In the genomic region with DNA sequence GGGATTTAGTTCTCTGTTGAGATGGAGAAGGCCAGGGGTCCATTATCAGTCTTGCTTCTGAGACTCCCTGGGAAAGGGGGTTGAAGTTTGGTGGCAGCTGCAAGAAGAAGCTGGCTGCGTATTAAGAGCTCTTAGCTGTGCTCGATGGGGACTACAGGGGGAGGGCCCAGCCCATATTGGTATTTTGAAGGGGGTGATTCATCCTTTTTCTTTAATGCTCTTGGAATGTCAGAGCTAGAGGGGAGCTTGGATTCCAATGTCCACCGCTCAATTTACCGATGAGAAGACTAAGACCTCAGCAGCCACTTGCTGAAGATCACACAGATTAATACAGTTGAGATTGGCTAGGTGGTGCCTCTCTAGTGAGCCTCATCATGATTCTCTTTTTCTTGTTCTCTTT, we compare ENCODE assay signal across 14 cellular contexts. TPM values are rescaled to one million over a fixed set of nuclear protein-coding genes. Genes with fewer than 3 reads are reported as not detected.
DNase-seq lines count a peak whose midpoint lies in the region; ATAC-seq, FAIRE-seq and TF ChIP-seq lines count a peak whose summit lies in the region.
"Had no signal": no experiment of that assay in that cellular context is flagged by ENCODE, and none has a peak within 500 bp of the region (broad histone marks: within the 10 kb centered on the region; RNA-seq: fewer than 3 reads in every experiment).

No MANE protein-coding gene starts in this region.

- CTCF ChIA-PET in CD8-positive, alpha-beta T cell (lab: Charles Lee) = interaction anchor here (0.8 to 2.0 kb wide), 8 partner anchors 29 to 182 kb away, joined by 3 to 6 read pairs (median 5); no protein-coding TSS in a partner anchor

- no peak for TF ChIP-seq CTCF in CD8-positive, alpha-beta T cell (IDR thresholded peaks at IDR 0.05)
- no peak for TF ChIP-seq CTCF in nephron (IDR thresholded peaks at IDR 0.05; ENCODE audit: unreplicated experiment in 3 of 3)

- H3K9me3 ChIP-seq in CD8-positive, alpha-beta T cell (ENCODE audit: low read length) = no peaks in the 10 kb centered on the region

- H3K27ac ChIP-seq in CD8-positive, alpha-beta T cell (ENCODE audit: low read depth, low read length) = peak overlapping the region; percentile 42

- no peak overlapping the region for H3K4me3 ChIP-seq in CD8-positive, alpha-beta T cell (ENCODE audit: low read depth, low read length)

- H3K4me1 Mint-ChIP-seq in CD8-positive, alpha-beta T cell (ENCODE audit: low read depth) = peaks cover 67% of the 10 kb centered on the region
- H3K4me1 Mint-ChIP-seq in activated naive CD8-positive, alpha-beta T cell (ENCODE audit: low read depth) = peaks cover 69% of the 10 kb centered on the region
- peaks cover 47% of the 10 kb centered on the region for H3K4me1 Mint-ChIP-seq in nephron

- peak overlapping the region; percentile 91 for H3K27ac Mint-ChIP-seq in CD8-positive, alpha-beta T cell
- H3K27ac Mint-ChIP-seq in activated naive CD8-positive, alpha-beta T cell = peak overlapping the region; percentile 80
- peak overlapping the region; percentile 71 to 96 (median 86) for H3K27ac Mint-ChIP-seq in nephron
- H3K27ac Mint-ChIP-seq: natural killer cell treated with Interleukin-12 subunit alpha and Interleukin-12 subunit beta and Interleukin-15 and Interleukin-18, amount 100 ng/mL, for 72 hours; T-helper 1 cell treated with Interleukin-12 subunit alpha and Interleukin-12 subunit beta and Interleukin-4 antibody, amounts not matched to agents 30 μg/mL and 1 μg/mL, for 36 hours had no signal

- peak; percentile 87 for FAIRE-seq in HTR-8/SVneo (lab: Jason Lieb, UNC)
- FAIRE-seq: bronchial epithelial cell, GM18507 had no signal

- POLR2A ChIA-PET in CD8-positive, alpha-beta T cell (lab: Charles Lee) = interaction anchor here (0.9 to 1.7 kb wide), 4 partner anchors 10 to 181 kb away, joined by 3 to 8 read pairs (median 4); no protein-coding TSS in a partner anchor

- H3K9me3 Mint-ChIP-seq in CD8-positive, alpha-beta T cell = no peaks in the 10 kb centered on the region
- no peaks in the 10 kb centered on the region for H3K9me3 Mint-ChIP-seq in activated naive CD8-positive, alpha-beta T cell (ENCODE audit: low read depth)
- no peaks in the 10 kb centered on the region for H3K9me3 Mint-ChIP-seq in nephron
- H3K9me3 Mint-ChIP-seq: natural killer cell treated with Interleukin-12 subunit alpha and Interleukin-12 subunit beta and Interleukin-15 and Interleukin-18, amount 100 ng/mL, for 72 hours; T-helper 1 cell treated with Interleukin-12 subunit alpha and Interleukin-12 subunit beta and Interleukin-4 antibody, amounts not matched to agents 30 μg/mL and 1 μg/mL, for 36 hours had no signal

- no peak for ATAC-seq in CD8-positive, alpha-beta T cell
- ATAC-seq: natural killer cell treated with Interleukin-12 subunit alpha and Interleukin-12 subunit beta and Interleukin-15 and Interleukin-18, amount 100 ng/mL, for 72 hours had no signal

- DNase-seq in CD8-positive, alpha-beta T cell = no peak
- DNase-seq in HTR-8/SVneo (ENCODE audit: insufficient read length, low spot score) = peak; percentile 81
- DNase-seq in NCI-H146 treated with DMSO at 0.1 percent for 48 hours (lab: John Stamatoyannopoulos, UW; ENCODE audit: unreplicated experiment) = no peak
- DNase-seq in C1 segment of cervical spinal cord (lab: John Stamatoyannopoulos, UW) = no peak
- no peak for DNase-seq in posterior vena cava (ENCODE audit: low spot score)
- DNase-seq in NCI-H1092 (lab: John Stamatoyannopoulos, UW) = no peak
- DNase-seq: erythroblast, NCI-H1436 had no signal

- intact Hi-C loops in CD8-positive, alpha-beta T cell (cut with DNase I, micrococcal nuclease) = loop anchor here (10.0 kb wide), 2 partner anchors 376 to 1736 kb away; a partner anchor contains a TSS
- intact Hi-C loops in posterior vena cava (cut with DNase I) = no loop called here

- H3K4me3 Mint-ChIP-seq in CD8-positive, alpha-beta T cell = peak overlapping the region; percentile 64
- H3K4me3 Mint-ChIP-seq in activated naive CD8-positive, alpha-beta T cell = peak overlapping the region; percentile 48
- peak overlapping the region; percentile 84 to 89 (median 88) for H3K4me3 Mint-ChIP-seq in nephron
- H3K4me3 Mint-ChIP-seq: natural killer cell treated with Interleukin-12 subunit alpha and Interleukin-12 subunit beta and Interleukin-15 and Interleukin-18, amount 100 ng/mL, for 72 hours; T-helper 1 cell treated with Interleukin-12 subunit alpha and Interleukin-12 subunit beta and Interleukin-4 antibody, amounts not matched to agents 30 μg/mL and 1 μg/mL, for 36 hours had no signal

- peaks cover 61% of the 10 kb centered on the region for H3K4me1 ChIP-seq in CD8-positive, alpha-beta T cell (ENCODE audit: insufficient read depth, low read length)

- H3K27me3 ChIP-seq in CD8-positive, alpha-beta T cell (ENCODE audit: insufficient read depth, low read length) = no peaks in the 10 kb centered on the region

- no peaks in the 10 kb centered on the region for H3K36me3 ChIP-seq in CD8-positive, alpha-beta T cell (ENCODE audit: insufficient read depth, low read length)

- H3K36me3 Mint-ChIP-seq in CD8-positive, alpha-beta T cell = no peaks in the 10 kb centered on the region
- peaks cover 2% of the 10 kb centered on the region for H3K36me3 Mint-ChIP-seq in activated naive CD8-positive, alpha-beta T cell
- no peaks in the 10 kb centered on the region for H3K36me3 Mint-ChIP-seq in nephron (ENCODE audit: low read depth)
- H3K36me3 Mint-ChIP-seq: natural killer cell treated with Interleukin-12 subunit alpha and Interleukin-12 subunit beta and Interleukin-15 and Interleukin-18, amount 100 ng/mL, for 72 hours had no signal

- H3K27me3 Mint-ChIP-seq in CD8-positive, alpha-beta T cell (ENCODE audit: low read depth) = peaks cover 16% of the 10 kb centered on the region
- H3K27me3 Mint-ChIP-seq in activated naive CD8-positive, alpha-beta T cell = peaks cover 5% of the 10 kb centered on the region
- H3K27me3 Mint-ChIP-seq in nephron (ENCODE audit: low read depth) = peaks cover 56% of the 10 kb centered on the region

RNA-seq across cellular contexts. Expression of a gene that starts 5.0 kb away (rescaled TPM):
- 1 to 10 TPM; 6.6 to 6.8 TPM for total RNA-seq in CD8-positive, alpha-beta T cell
- 1 to 10 TPM; 1.3 to 2.4 TPM for total RNA-seq in posterior vena cava
- total RNA-seq: natural killer cell treated with Interleukin-12 subunit alpha and Interleukin-12 subunit beta and Interleukin-15 and Interleukin-18, amount 100 ng/mL, for 72 hours had no signal

Comparison
In these comparisons a context has a peak if more than half of its experiments do, and no peak if none do; other contexts are left out.
1. intact Hi-C loops: an anchor here in CD8-positive, alpha-beta T cell (10.0 kb wide); none called in posterior vena cava.